ENCODE assay signal across 13 cellular contexts in genomic region chr11:95157824-95158223, GRCh38.
A peak's percentile ranks its signal among the peaks of the same experiment; 100 is the strongest.
DNase-seq lines count a peak whose midpoint lies in the region; ATAC-seq, FAIRE-seq and TF ChIP-seq lines count a peak whose summit lies in the region.
"Had no signal": no experiment of that assay in that cellular context is flagged by ENCODE, and none has a peak within 500 bp of the region (broad histone marks: within the 10 kb centered on the region; RNA-seq: fewer than 3 reads in every experiment).

No MANE protein-coding gene starts in this region.

- no peak for TF ChIP-seq CTCF in chondrocyte (IDR thresholded peaks at IDR 0.05)
- TF ChIP-seq CTCF in sigmoid colon (IDR thresholded peaks at IDR 0.05), result no peak

- H3K4me3 Mint-ChIP-seq in CD4-positive, alpha-beta memory T cell, result peak overlapping the region in 1 of 8 donors; percentile 3
- no peak overlapping the region for H3K4me3 Mint-ChIP-seq in T-cell
- H3K4me3 Mint-ChIP-seq in chondrocyte (ENCODE audit: unreplicated experiment), result no peak overlapping the region

- no peak overlapping the region for H3K4me3 ChIP-seq in CD4-positive, alpha-beta memory T cell (ENCODE audit: low read length in 2 of 2)
- no peak overlapping the region for H3K4me3 ChIP-seq in sigmoid colon
- H3K4me3 ChIP-seq: heart left ventricle had no signal

- peaks cover 0 to 3% (median 0%) of the 10 kb centered on the region in 8 donors for H3K9me3 Mint-ChIP-seq in CD4-positive, alpha-beta memory T cell
- H3K9me3 Mint-ChIP-seq in T-cell, result no peaks in the 10 kb centered on the region
- no peaks in the 10 kb centered on the region for H3K9me3 Mint-ChIP-seq in chondrocyte (ENCODE audit: low read depth)

- 75 to 83% methylated on average over 1 of the region's 1 CpG for WGBS in sigmoid colon, 2 donors

- DNase-seq in CD4-positive, alpha-beta memory T cell, result no peak
- DNase-seq in T-cell (no peak), chondrocyte (ENCODE audit: low spot score) (no peak), sigmoid colon (no peak), NCI-H69 (lab: John Stamatoyannopoulos, UW) (no peak), COR-L47 (lab: John Stamatoyannopoulos, UW) (no peak), HTR-8/SVneo (ENCODE audit: insufficient read length, low spot score) (no peak)
- DNase-seq: DMS153, NCI-H2171 treated with DMSO at 0.1 percent for 48 hours, SIG-M5 had no signal

- no peak overlapping the region for H3K27ac ChIP-seq in CD4-positive, alpha-beta memory T cell (ENCODE audit: low read depth, low read length)
- H3K27ac ChIP-seq in sigmoid colon, result peak overlapping the region; percentile 60 to 79 (median 68)

- H3K36me3 ChIP-seq in CD4-positive, alpha-beta memory T cell (ENCODE audit: insufficient read depth, low read length), result no peaks in the 10 kb centered on the region
- H3K36me3 ChIP-seq in sigmoid colon, result no peaks in the 10 kb centered on the region
- H3K36me3 ChIP-seq: heart left ventricle had no signal

- no peaks in the 10 kb centered on the region for H3K27me3 ChIP-seq in CD4-positive, alpha-beta memory T cell (ENCODE audit: insufficient read depth, low read length)
- no peaks in the 10 kb centered on the region for H3K27me3 ChIP-seq in sigmoid colon
- H3K27me3 ChIP-seq: heart left ventricle had no signal

- no peak for TF ChIP-seq EP300 in sigmoid colon (IDR thresholded peaks at IDR 0.05)

- ATAC-seq in T-cell (replicated peaks in 1 of 4) (peak in 1 of 4 experiments; percentile 20), GM18867 (IDR thresholded peaks at IDR 0.05; ENCODE audit: unreplicated experiment) (no peak)

- no peaks in the 10 kb centered on the region for H3K9me3 ChIP-seq in CD4-positive, alpha-beta memory T cell (ENCODE audit: control insufficient read depth in 1 of 2, low read length in 2 of 2)
- H3K9me3 ChIP-seq in sigmoid colon, result no peaks in the 10 kb centered on the region
- H3K9me3 ChIP-seq: heart left ventricle had no signal

- H3K36me3 Mint-ChIP-seq in CD4-positive, alpha-beta memory T cell, result peaks cover 4 to 10% of the 10 kb centered on the region in 2 donors
- H3K36me3 Mint-ChIP-seq in T-cell, result peaks cover 17% of the 10 kb centered on the region
- H3K36me3 Mint-ChIP-seq in chondrocyte (ENCODE audit: low read depth), result no peaks in the 10 kb centered on the region

- intact Hi-C loops in CD4-positive, alpha-beta memory T cell (cut with micrococcal nuclease), result loop anchor here (10.0 kb wide), 1 partner anchor 643 kb away; the partner anchor contains the start of gene C11orf97
- intact Hi-C loops in sigmoid colon (cut with DNase I), result no loop called here

- peaks cover 30 to 52% (median 37%) of the 10 kb centered on the region in 4 donors for H3K4me1 Mint-ChIP-seq in CD4-positive, alpha-beta memory T cell
- H3K4me1 Mint-ChIP-seq in T-cell, result peaks cover 37 to 55% (median 48%) of the 10 kb centered on the region in 3 donors
- peaks cover 31% of the 10 kb centered on the region for H3K4me1 Mint-ChIP-seq in chondrocyte (ENCODE audit: low read depth)

- FAIRE-seq in HTR-8/SVneo (lab: Jason Lieb, UNC), result no peak
- FAIRE-seq: GM18507 had no signal

- POLR2A ChIA-PET in CD4-positive, alpha-beta memory T cell (lab: Charles Lee; ENCODE audit: partially characterized antibody), result interaction anchor here (0.8 to 1.6 kb wide), 3 partner anchors 74 to 548 kb away, joined by 3 to 8 read pairs (median 4); no protein-coding TSS in a partner anchor
- POLR2A ChIA-PET in T-cell (lab: Charles Lee), result no interaction called here

- peak overlapping the region; percentile 16 to 65 (median 31) for H3K27ac Mint-ChIP-seq in CD4-positive, alpha-beta memory T cell
- peak overlapping the region; percentile 79 to 85 for H3K27ac Mint-ChIP-seq in T-cell
- peak overlapping the region; percentile 51 for H3K27ac Mint-ChIP-seq in chondrocyte (ENCODE audit: unreplicated experiment)

- H3K27me3 Mint-ChIP-seq in CD4-positive, alpha-beta memory T cell, result no peaks in the 10 kb centered on the region
- no peaks in the 10 kb centered on the region for H3K27me3 Mint-ChIP-seq in T-cell
- H3K27me3 Mint-ChIP-seq in chondrocyte (ENCODE audit: low read depth), result no peaks in the 10 kb centered on the region

- CTCF ChIA-PET in CD4-positive, alpha-beta memory T cell (lab: Charles Lee; ENCODE audit: partially characterized antibody), result interaction anchor here (1.0 to 16.1 kb wide), 5 partner anchors 10 to 605 kb away, joined by 3 to 446 read pairs (median 4); no protein-coding TSS in a partner anchor
- CTCF ChIA-PET in T-cell (lab: Charles Lee), result interaction anchor here (0.5 to 9.0 kb wide), 4 partner anchors 230 to 1234 kb away, joined by 3 to 179 read pairs (median 10); no protein-coding TSS in a partner anchor

- no peak for TF ChIP-seq POLR2A in sigmoid colon (IDR thresholded peaks at IDR 0.05)

- peaks cover 27% of the 10 kb centered on the region for H3K4me1 ChIP-seq in CD4-positive, alpha-beta memory T cell (ENCODE audit: insufficient read depth, low read length)
- H3K4me1 ChIP-seq in sigmoid colon, result peaks cover 0 to 20% (median 18%) of the 10 kb centered on the region in 4 donors

Comparison
In these comparisons a context has a peak if more than half of its experiments do, and no peak if none do; other contexts are left out.
1. H3K27ac Mint-ChIP-seq: peak in every context shown above with its lines; median percentile 82 in T-cell; 51 in chondrocyte; 31 in CD4-positive, alpha-beta memory T cell.